5 cellular contexts compared by ENCODE assay signal in the genomic region with DNA sequence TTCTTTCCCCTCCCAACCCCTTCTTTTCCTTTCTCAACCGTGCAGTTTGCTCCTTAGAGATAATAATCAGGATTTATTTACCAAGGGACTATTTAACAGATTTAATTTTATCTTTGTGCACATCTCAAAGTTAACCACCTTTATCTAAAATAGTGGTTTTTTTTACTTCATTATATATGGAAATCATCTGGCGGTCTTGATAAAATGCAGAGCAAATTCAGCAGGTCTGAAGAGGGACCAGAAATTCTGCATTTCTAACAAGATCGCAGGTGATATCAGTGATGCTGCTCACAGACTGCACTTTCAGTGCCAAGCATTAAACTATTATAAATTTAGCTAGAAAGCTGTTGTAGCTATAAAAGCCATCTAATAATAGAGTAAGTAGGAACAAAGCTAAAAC.
"Had no signal": no experiment of that assay in that cellular context is flagged by ENCODE, and none has a peak within 500 bp of the region (broad histone marks: within the 10 kb centered on the region; RNA-seq: fewer than 3 reads in every experiment).

No MANE protein-coding gene starts in this region.

- ATAC-seq: GM12878 had no signal

- FAIRE-seq: GM12878, GM12892, GM18507, GM19239 had no signal

- DNase-seq: GDM1 had no signal

- H3K4me3 ChIP-seq: GM12878 had no signal
